14 cellular contexts compared by ENCODE assay signal in the genomic region with DNA sequence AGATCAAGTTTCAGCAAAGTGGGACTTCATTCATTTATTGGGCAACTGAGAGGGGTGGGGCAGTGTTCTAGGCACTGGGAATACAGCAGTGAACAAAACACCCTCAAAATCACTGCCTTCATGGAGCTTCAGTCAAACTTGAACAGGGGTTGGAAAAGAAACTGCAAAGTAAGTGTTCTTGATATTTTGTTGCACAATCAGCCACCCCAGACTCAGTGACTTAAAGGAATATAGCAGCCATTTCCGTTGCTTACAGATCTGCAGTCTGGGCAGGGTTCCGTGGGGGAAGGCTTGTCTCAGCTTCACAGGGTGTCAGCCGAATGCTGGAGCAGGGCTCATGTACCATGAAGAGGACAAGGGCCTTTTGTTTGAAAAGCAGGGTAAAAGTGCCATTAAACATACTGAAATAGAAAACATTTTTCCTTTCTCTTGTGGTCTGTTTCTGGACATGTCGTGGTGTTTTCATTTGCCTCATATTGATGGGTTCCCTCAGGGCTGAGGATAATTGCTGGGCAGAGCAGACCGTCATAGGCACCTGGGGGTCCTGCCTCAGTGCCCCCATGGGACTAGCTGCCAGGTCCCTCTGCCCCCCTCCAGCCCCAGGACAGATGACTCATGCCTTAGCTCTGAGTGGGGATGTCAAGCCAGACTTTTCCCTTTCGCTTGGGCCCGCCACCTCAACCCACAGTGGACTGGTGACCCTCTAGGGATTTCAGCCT.
"Had no signal": no experiment of that assay in that cellular context is flagged by ENCODE, and none has a peak within 500 bp of the region (broad histone marks: within the 10 kb centered on the region; RNA-seq: fewer than 3 reads in every experiment).

No MANE protein-coding gene starts in this region.

- H3K4me1 ChIP-seq: gastroesophageal sphincter, prostate gland, suprapubic skin had no signal

- DNase-seq: activated CD4-positive, alpha-beta T cell treated with anti-CD3 and anti-CD28 coated beads, Interleukin-2, amount 10 ng/mL, durations not matched to agents 7 days and 5 days; activated CD4-positive, CD25-positive, alpha-beta regulatory T cell; activated CD8-positive, alpha-beta memory T cell treated with anti-CD3 and anti-CD28 coated beads, Interleukin-2, amount 50 U/mL, for 48 hours; activated gamma-delta T cell; activated naive CD8-positive, alpha-beta T cell treated with anti-CD3 and anti-CD28 coated beads for 36 hours; activated T-cell treated with anti-CD3 and anti-CD28 coated beads, Interleukin-2, amount 50 U/mL, for 72 hours; brain microvascular endothelial cell; cerebellar nuclear complex; effector memory CD4-positive, alpha-beta T cell; T-helper 2 cell had no signal

- H3K9me3 ChIP-seq: gastroesophageal sphincter, prostate gland, suprapubic skin had no signal

- H3K4me3 ChIP-seq: gastroesophageal sphincter, prostate gland, suprapubic skin had no signal

- H3K27me3 ChIP-seq: brain microvascular endothelial cell, gastroesophageal sphincter, suprapubic skin had no signal

- H3K27ac ChIP-seq: brain microvascular endothelial cell, epithelial cell of prostate, gastroesophageal sphincter, prostate gland, suprapubic skin had no signal

- ATAC-seq: activated T-cell treated with anti-CD3 and anti-CD28 coated beads, Interleukin-2, amount 50 U/mL, for 72 hours; gastroesophageal sphincter had no signal

- H3K36me3 ChIP-seq: brain microvascular endothelial cell, prostate gland, suprapubic skin had no signal
